Comparison of ENCODE assay signal across 8 cellular contexts in genomic region chr22:24951942-24952836, GRCh38. TPM values are rescaled to one million over a fixed set of nuclear protein-coding genes. Genes with fewer than 3 reads are reported as not detected.
DNase-seq lines count a peak whose midpoint lies in the region; ATAC-seq and TF ChIP-seq lines count a peak whose summit lies in the region.

Gene KIAA1671 (plus strand): TSS chr22:24952716. CDS start chr22:25028000, 75,284 bp downstream.

- H3K36me3 Mint-ChIP-seq in IgD-negative memory B cell: peaks cover 2% of the 10 kb centered on the region
- no peaks in the 10 kb centered on the region for H3K36me3 Mint-ChIP-seq in natural killer cell treated with Interleukin-12 subunit alpha and Interleukin-12 subunit beta and Interleukin-15 and Interleukin-18, amount 100 ng/mL, for 72 hours

- peak; percentile 74 for ATAC-seq in GM18907 (IDR thresholded peaks at IDR 0.05; ENCODE audit: unreplicated experiment)
- ATAC-seq in natural killer cell treated with Interleukin-12 subunit alpha and Interleukin-12 subunit beta and Interleukin-15 and Interleukin-18, amount 100 ng/mL, for 72 hours: peak; percentile 93 to 96

- H3K27me3 Mint-ChIP-seq in IgD-negative memory B cell: peaks cover 52% of the 10 kb centered on the region
- peaks cover 47 to 59% of the 10 kb centered on the region in 2 donors for H3K27me3 Mint-ChIP-seq in natural killer cell treated with Interleukin-12 subunit alpha and Interleukin-12 subunit beta and Interleukin-15 and Interleukin-18, amount 100 ng/mL, for 72 hours

- TF ChIP-seq CTCF in fibroblast of the aortic adventitia (IDR thresholded peaks at IDR 0.05; ENCODE audit: insufficient read depth, low read length): peak; percentile 99

- peaks cover 3 to 7% (median 4%) of the 10 kb centered on the region in 3 donors for H3K4me1 Mint-ChIP-seq in IgD-negative memory B cell
- peaks cover 22% of the 10 kb centered on the region in 2 donors for H3K4me1 Mint-ChIP-seq in natural killer cell treated with Interleukin-12 subunit alpha and Interleukin-12 subunit beta and Interleukin-15 and Interleukin-18, amount 100 ng/mL, for 72 hours (ENCODE audit: low read depth in 2 of 2)

- DNase-seq in A172 (ENCODE audit: low spot score): peak; percentile 27
- DNase-seq in SHP77 (lab: John Stamatoyannopoulos, UW): peak; percentile 85 to 88
- peak; percentile 79 for DNase-seq in activated effector memory CD4-positive, alpha-beta T cell treated with Interleukin-2 at 50 U/mL for 16 hours
- peak; percentile 50 for DNase-seq in fibroblast of the aortic adventitia (ENCODE audit: low read depth)
- DNase-seq in natural killer cell treated with Interleukin-12 subunit alpha and Interleukin-12 subunit beta and Interleukin-15 and Interleukin-18, amount 100 ng/mL, for 72 hours (ENCODE audit: low spot score): peak; percentile 87
- peak; percentile 63 to 87 (median 81) for DNase-seq in stimulated activated naive CD4-positive, alpha-beta T cell (lab: John Stamatoyannopoulos, UW)

- H3K9me3 Mint-ChIP-seq in IgD-negative memory B cell: peaks cover 0 to 5% (median 2%) of the 10 kb centered on the region in 3 donors
- no peaks in the 10 kb centered on the region for H3K9me3 Mint-ChIP-seq in natural killer cell treated with Interleukin-12 subunit alpha and Interleukin-12 subunit beta and Interleukin-15 and Interleukin-18, amount 100 ng/mL, for 72 hours

- peak within 1 kb of the TSS; percentile 76 for H3K4me3 ChIP-seq in fibroblast of the aortic adventitia (ENCODE audit: low read depth, low read length)

- peak within 1 kb of the TSS in 1 of 3 donors; percentile 71 for H3K27ac Mint-ChIP-seq in IgD-negative memory B cell
- H3K27ac Mint-ChIP-seq in natural killer cell treated with Interleukin-12 subunit alpha and Interleukin-12 subunit beta and Interleukin-15 and Interleukin-18, amount 100 ng/mL, for 72 hours: peak within 1 kb of the TSS; percentile 8 to 38

- peak within 1 kb of the TSS; percentile 46 to 85 (median 74) for H3K4me3 Mint-ChIP-seq in IgD-negative memory B cell
- peak within 1 kb of the TSS; percentile 64 for H3K4me3 Mint-ChIP-seq in natural killer cell treated with Interleukin-12 subunit alpha and Interleukin-12 subunit beta and Interleukin-15 and Interleukin-18, amount 100 ng/mL, for 72 hours

RNA-seq across cellular contexts. Expression of gene KIAA1671, which starts in this region (rescaled TPM):
- total RNA-seq in A172 (2014; rRNA removed; shearing (Covaris generic)): 6.1 and 7.4 TPM in 2 replicates
- not detected for polyA plus RNA-seq in IgD-negative memory B cell
- total RNA-seq in fibroblast of the aortic adventitia (ENCODE audit: low replicate concordance): 4.6 and 10.7 TPM in 2 replicates
- 10 to 100 TPM; 11.7 to 21.3 TPM for total RNA-seq in natural killer cell treated with Interleukin-12 subunit alpha and Interleukin-12 subunit beta and Interleukin-15 and Interleukin-18, amount 100 ng/mL, for 72 hours

Comparison
In these comparisons a context has a peak if more than half of its experiments do, and no peak if none do; other contexts are left out.
1. Peak in every context shown above with its lines: DNase-seq, ATAC-seq and H3K4me3 ChIP-seq.
2. DNase-seq: peak in every context shown above with its lines; median percentile 87 in natural killer cell treated with Interleukin-12 subunit alpha and Interleukin-12 subunit beta and Interleukin-15 and Interleukin-18, amount 100 ng/mL, for 72 hours; 86 in SHP77; 81 in stimulated activated naive CD4-positive, alpha-beta T cell; 79 in activated effector memory CD4-positive, alpha-beta T cell treated with Interleukin-2 at 50 U/mL for 16 hours; 50 in fibroblast of the aortic adventitia; 27 in A172.